ENCODE assay signal across 11 cellular contexts in the genomic region with DNA sequence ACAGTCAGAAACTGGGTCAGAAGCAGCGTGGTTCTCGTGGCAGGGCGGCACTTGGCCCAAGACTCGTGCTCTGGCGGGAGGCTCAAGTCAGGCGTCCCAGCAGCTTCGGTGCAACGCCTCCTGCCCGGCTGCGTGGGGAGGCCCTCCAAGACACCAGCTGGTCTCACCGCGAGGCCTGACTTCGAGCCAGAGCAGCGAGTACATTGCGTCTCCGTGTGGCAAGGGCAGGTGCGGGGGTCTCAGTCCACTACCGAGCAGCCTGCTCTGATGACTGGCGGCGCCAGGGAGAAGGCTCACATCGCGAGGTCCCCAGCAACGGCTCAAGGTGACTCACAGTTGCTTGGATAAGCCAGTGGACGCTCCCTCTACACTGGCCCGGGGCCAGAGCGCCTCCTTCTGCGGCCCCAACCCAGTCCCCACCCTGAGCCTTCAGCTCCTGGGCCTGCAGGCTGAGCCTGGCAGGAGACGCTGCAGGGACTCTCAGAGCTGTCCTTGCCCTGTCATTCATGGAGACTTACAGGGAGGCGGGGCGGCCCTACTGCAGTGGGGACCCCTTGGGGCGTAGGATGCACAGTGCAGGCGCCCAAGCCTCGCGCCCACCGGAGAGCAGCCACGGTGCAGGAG. TPM values are rescaled to one million over a fixed set of nuclear protein-coding genes. Genes with fewer than 3 reads are reported as not detected.
DNase-seq lines count a peak whose midpoint lies in the region; ATAC-seq and TF ChIP-seq lines count a peak whose summit lies in the region.
"Had no signal": no experiment of that assay in that cellular context is flagged by ENCODE, and none has a peak within 500 bp of the region (broad histone marks: within the 10 kb centered on the region; RNA-seq: fewer than 3 reads in every experiment).

No MANE protein-coding gene starts in this region.

- no peaks in the 10 kb centered on the region for H3K9me3 ChIP-seq in right atrium auricular region
- H3K9me3 ChIP-seq: Peyer's patch had no signal

- H3K4me1 Mint-ChIP-seq in WTC11: no peaks in the 10 kb centered on the region

- H3K27me3 Mint-ChIP-seq in WTC11 (ENCODE audit: low read depth): no peaks in the 10 kb centered on the region

- no peak overlapping the region for H3K4me3 ChIP-seq in right atrium auricular region
- H3K4me3 ChIP-seq: Peyer's patch had no signal

- POLR2A ChIA-PET in WTC11 (lab: Charles Lee): interaction anchor here (0.5 kb wide), 1 partner anchor 231 kb away, joined by 3 read pairs; no protein-coding TSS in a partner anchor

- H3K4me3 Mint-ChIP-seq in WTC11: no peak overlapping the region

- peak; percentile 4 for DNase-seq in DMS153 (lab: John Stamatoyannopoulos, UW)
- no peak for DNase-seq in DMS153 treated with DMSO at 0.1 percent for 48 hours (lab: John Stamatoyannopoulos, UW; ENCODE audit: unreplicated experiment)
- DNase-seq in WTC11 (ENCODE audit: low spot score): peak; percentile 64
- DNase-seq in right atrium auricular region (ENCODE audit: low spot score): peak; percentile 73
- peak; percentile 38 for DNase-seq in stimulated activated CD8-positive, alpha-beta memory T cell treated with anti-CD3 and anti-CD28 coated beads, Interleukin-4, amount 100 ng/mL, for 48 hours
- no peak for DNase-seq in mesenteric fat pad (ENCODE audit: low spot score)
- DNase-seq in DMS79 treated with DMSO at 0.1 percent for 48 hours (lab: John Stamatoyannopoulos, UW): no peak
- no peak for DNase-seq in GOT3 (lab: John Stamatoyannopoulos, UW)
- DNase-seq: 8988T; Peyer's patch; stimulated activated CD4-positive, alpha-beta T cell treated with anti-CD3 and anti-CD28 coated beads, Interleukin-4, amount 100 ng/mL, for 24 hours had no signal

- H3K27ac Mint-ChIP-seq in WTC11: 0 out of 2 replicates have a peak overlapping the region, but pooled peaks have one; percentile 19

- CTCF ChIA-PET in WTC11 (lab: Charles Lee): interaction anchor here (0.6 to 1.1 kb wide), 7 partner anchors 17 to 566 kb away, joined by 3 to 8 read pairs (median 3); no protein-coding TSS in a partner anchor

- no peaks in the 10 kb centered on the region for H3K27me3 ChIP-seq in right atrium auricular region
- H3K27me3 ChIP-seq: Peyer's patch had no signal

- H3K27ac ChIP-seq in right atrium auricular region: peak overlapping the region; percentile 11 to 64

- H3K4me1 ChIP-seq in right atrium auricular region: peaks cover 0 to 29% of the 10 kb centered on the region in 2 donors

- no peaks in the 10 kb centered on the region for H3K9me3 Mint-ChIP-seq in WTC11

- TF ChIP-seq CTCF in WTC11 (IDR thresholded peaks at IDR 0.05): no peak
- TF ChIP-seq CTCF in right atrium auricular region (IDR thresholded peaks at IDR 0.05): peak in 1 of 2 donors; percentile 22

- peaks cover 24% of the 10 kb centered on the region for H3K36me3 Mint-ChIP-seq in WTC11

- ATAC-seq in WTC11: peak; percentile 76

- peaks cover 33% of the 10 kb centered on the region for H3K36me3 ChIP-seq in right atrium auricular region

TF ChIP-seq in WTC11, 78 proteins besides CTCF, POLR2A, EP300 and RAD21:
- no peak for TF ChIP-seq EMX1 (CRISPR knock-in tag; IDR thresholded peaks at IDR 0.05)
- no peak for TF ChIP-seq SOX15 (CRISPR knock-in tag; IDR thresholded peaks at IDR 0.05)
- TF ChIP-seq RELA (CRISPR knock-in tag; IDR thresholded peaks at IDR 0.05; ENCODE audit: borderline replicate concordance): no peak
- TF ChIP-seq KAT7 (CRISPR knock-in tag; IDR thresholded peaks at IDR 0.05; ENCODE audit: borderline replicate concordance): no peak
- no peak for TF ChIP-seq ZNF425 (CRISPR knock-in tag; conservative IDR thresholded peaks at IDR 0.05)
TF ChIP-seq in WTC11: peak in this region for 0.

RNA-seq across cellular contexts. Expression of gene PRKAR1B, which starts 41.9 kb away (rescaled TPM):
- total RNA-seq in WTC11 (2021): 40.8 to 44.1 TPM (median 43.6 TPM) in 3 replicates
- 10 to 100 TPM; 15.1 to 15.9 TPM for total RNA-seq in right atrium auricular region
- 11.7 TPM for total RNA-seq in mesenteric fat pad

RNA-seq across cellular contexts. Expression of gene DNAAF5, which starts 42.5 kb away (rescaled TPM):
- total RNA-seq in WTC11 (2021) (55.5 to 62.2 TPM (median 56.0 TPM) in 3 replicates), right atrium auricular region (10 to 100 TPM; 19.0 to 35.5 TPM), mesenteric fat pad (20.4 TPM)

Comparison
In these comparisons a context has a peak if more than half of its experiments do, and no peak if none do; other contexts are left out.
1. DNase-seq: peak in DMS153 (single experiment), WTC11 (single experiment), right atrium auricular region (single experiment) and stimulated activated CD8-positive, alpha-beta memory T cell treated with anti-CD3 and anti-CD28 coated beads, Interleukin-4, amount 100 ng/mL, for 48 hours (single experiment); none in DMS153 treated with DMSO at 0.1 percent for 48 hours (single experiment), mesenteric fat pad (single experiment), DMS79 treated with DMSO at 0.1 percent for 48 hours (single experiment) and GOT3 (single experiment).